Comparison of ENCODE assay signal across 8 cellular contexts in genomic region chr14:60248697-60249314, GRCh38. TPM values are rescaled to one million over a fixed set of nuclear protein-coding genes. Genes with fewer than 3 reads are reported as not detected.
DNase-seq lines count a peak whose midpoint lies in the region; ATAC-seq and TF ChIP-seq lines count a peak whose summit lies in the region.

TSS of gene PPM1A (plus strand) at chr14:60249221. CDS start at chr14:60282704, 33,483 bp downstream.

- no peaks in the 10 kb centered on the region for H3K9me3 ChIP-seq in DND-41 (ENCODE audit: insufficient read depth, low read length, severe bottlenecking)
- H3K9me3 ChIP-seq in GM23248 (ENCODE audit: low read depth), result no peaks in the 10 kb centered on the region
- H3K9me3 ChIP-seq in Karpas-422 (ENCODE audit: low read length), result no peaks in the 10 kb centered on the region

- peaks cover 2% of the 10 kb centered on the region; the same call in 1 of the 2 replicates for H3K36me3 ChIP-seq in DND-41 (ENCODE audit: insufficient read depth, low read length)
- H3K36me3 ChIP-seq in GM23248 (ENCODE audit: low read depth), result no peaks in the 10 kb centered on the region
- H3K36me3 ChIP-seq in Karpas-422 (ENCODE audit: insufficient read depth, low read length), result no peaks in the 10 kb centered on the region

- H3K4me3 Mint-ChIP-seq in activated T-helper 1 cell treated with anti-CD3 and anti-CD28 coated beads, Interleukin-12 subunit alpha, Interleukin-12 subunit beta, Interleukin-2, Interleukin-4 antibody, amounts not matched to agents 30 ng/mL and 10 ng/mL and 1 ng/mL, durations not matched to agents 14 hours and 24 hours and 36 hours, result peak within 1 kb of the TSS; percentile 96
- H3K4me3 Mint-ChIP-seq in naive B cell, result peak within 1 kb of the TSS; percentile 87 to 100 (median 99)
- peak within 1 kb of the TSS; percentile 98 for H3K4me3 Mint-ChIP-seq in stimulated activated effector memory CD8-positive, alpha-beta T cell treated with anti-CD3 and anti-CD28 coated beads, Interleukin-12 subunit alpha, Interleukin-12 subunit beta, amount 100 ng/mL, for 72 hours

- WGBS in GM23248 (ENCODE audit: low coverage in 1 of 2, low lambda C conversion rate in 2 of 2, missing lambda C conversion rate in 2 of 2), 2 experiments, result 1% methylated on average over 33 to 40 of the region's 73 CpGs

- TF ChIP-seq CTCF in DND-41 (IDR thresholded peaks at IDR 0.05; ENCODE audit: borderline replicate concordance, extremely low read depth, low read length, poor library complexity, severe bottlenecking), result no peak

- H3K9ac ChIP-seq in DND-41 (ENCODE audit: low read depth, low read length) (peak within 1 kb of the TSS; percentile 93), GM23248 (peak within 1 kb of the TSS; percentile 90), Karpas-422 (ENCODE audit: low read length) (peak within 1 kb of the TSS; percentile 89)

- peaks cover 4% of the 10 kb centered on the region for H3K36me3 Mint-ChIP-seq in activated T-helper 1 cell treated with anti-CD3 and anti-CD28 coated beads, Interleukin-12 subunit alpha, Interleukin-12 subunit beta, Interleukin-2, Interleukin-4 antibody, amounts not matched to agents 30 ng/mL and 10 ng/mL and 1 ng/mL, durations not matched to agents 14 hours and 24 hours and 36 hours (ENCODE audit: low read depth)
- no peaks in the 10 kb centered on the region for H3K36me3 Mint-ChIP-seq in naive B cell
- peaks cover 25% of the 10 kb centered on the region for H3K36me3 Mint-ChIP-seq in stimulated activated effector memory CD8-positive, alpha-beta T cell treated with anti-CD3 and anti-CD28 coated beads, Interleukin-12 subunit alpha, Interleukin-12 subunit beta, amount 100 ng/mL, for 72 hours

- H3K27me3 ChIP-seq in DND-41 (ENCODE audit: insufficient read depth, low read length, poor library complexity) (no peaks in the 10 kb centered on the region), GM23248 (replicated peaks; ENCODE audit: insufficient read depth) (no peaks in the 10 kb centered on the region), Karpas-422 (ENCODE audit: low read length) (no peaks in the 10 kb centered on the region)

- ATAC-seq in DND-41 (ENCODE audit: insufficient read depth, low read depth), result peak; percentile 72
- peak; percentile 71 to 72 for ATAC-seq in naive B cell (ENCODE audit: low read depth in 2 of 2)
- peak; percentile 86 for ATAC-seq in stimulated activated effector memory CD8-positive, alpha-beta T cell treated with anti-CD3 and anti-CD28 coated beads, Interleukin-12 subunit alpha, Interleukin-12 subunit beta, amount 100 ng/mL, for 72 hours

- peak within 1 kb of the TSS; percentile 100 for H3K27ac Mint-ChIP-seq in activated T-helper 1 cell treated with anti-CD3 and anti-CD28 coated beads, Interleukin-12 subunit alpha, Interleukin-12 subunit beta, Interleukin-2, Interleukin-4 antibody, amounts not matched to agents 30 ng/mL and 10 ng/mL and 1 ng/mL, durations not matched to agents 14 hours and 24 hours and 36 hours
- H3K27ac Mint-ChIP-seq in naive B cell, result peak within 1 kb of the TSS; percentile 99 to 100 (median 100)
- H3K27ac Mint-ChIP-seq in stimulated activated effector memory CD8-positive, alpha-beta T cell treated with anti-CD3 and anti-CD28 coated beads, Interleukin-12 subunit alpha, Interleukin-12 subunit beta, amount 100 ng/mL, for 72 hours, result peak within 1 kb of the TSS; percentile 100

- no peaks in the 10 kb centered on the region for H3K27me3 Mint-ChIP-seq in activated T-helper 1 cell treated with anti-CD3 and anti-CD28 coated beads, Interleukin-12 subunit alpha, Interleukin-12 subunit beta, Interleukin-2, Interleukin-4 antibody, amounts not matched to agents 30 ng/mL and 10 ng/mL and 1 ng/mL, durations not matched to agents 14 hours and 24 hours and 36 hours (ENCODE audit: insufficient read depth)
- no peaks in the 10 kb centered on the region for H3K27me3 Mint-ChIP-seq in naive B cell

- H2AFZ ChIP-seq in DND-41 (ENCODE audit: low read depth, low read length) (peak within 1 kb of the TSS; percentile 60), GM23248 (peak within 1 kb of the TSS; percentile 93), Karpas-422 (ENCODE audit: low read length) (peak within 1 kb of the TSS; percentile 0; the same call in 1 of the 2 replicates)

- DNase-seq in DND-41 (peak; percentile 97), GM23248 (peak; percentile 96), Karpas-422 (peak; percentile 100), RPMI7951 (ENCODE audit: low read depth) (peak; percentile 90), fibroblast of gingiva (ENCODE audit: low read depth) (peak; percentile 96), naive B cell (peak; percentile 91)
- peak; percentile 90 for DNase-seq in activated T-helper 1 cell treated with anti-CD3 and anti-CD28 coated beads, Interleukin-12 subunit alpha, Interleukin-12 subunit beta, Interleukin-2, Interleukin-4 antibody, amounts not matched to agents 30 ng/mL and 10 ng/mL and 1 ng/mL, durations not matched to agents 14 hours and 24 hours and 36 hours (ENCODE audit: low spot score)
- DNase-seq in stimulated activated effector memory CD8-positive, alpha-beta T cell treated with anti-CD3 and anti-CD28 coated beads, Interleukin-12 subunit alpha, Interleukin-12 subunit beta, amount 100 ng/mL, for 72 hours (ENCODE audit: low spot score in 2 of 2), result peak; percentile 88 to 94

- in situ Hi-C loops in GM23248 (cut with MboI), result no loop called here

- peak within 1 kb of the TSS; percentile 62 to 67; a peak in 3 of 4 replicates for H3K4me3 ChIP-seq in DND-41 (ENCODE audit: low read depth in 1 of 2, low read length in 2 of 2)
- peak within 1 kb of the TSS; percentile 81 for H3K4me3 ChIP-seq in GM23248
- H3K4me3 ChIP-seq in Karpas-422 (ENCODE audit: low read length), result peak within 1 kb of the TSS; percentile 76

- H3K4me1 ChIP-seq in DND-41 (ENCODE audit: insufficient read depth, low read length) (peaks cover 43% of the 10 kb centered on the region), GM23248 (ENCODE audit: insufficient read depth) (peaks cover 14% of the 10 kb centered on the region), Karpas-422 (ENCODE audit: low read length) (peaks cover 57% of the 10 kb centered on the region)

- H4K20me1 ChIP-seq in DND-41 (ENCODE audit: insufficient read depth, low read length), result peaks cover 32% of the 10 kb centered on the region
- peaks cover 15% of the 10 kb centered on the region for H4K20me1 ChIP-seq in GM23248 (ENCODE audit: insufficient read depth)
- no peaks in the 10 kb centered on the region; the same call in 1 of the 2 replicates for H4K20me1 ChIP-seq in Karpas-422 (ENCODE audit: insufficient read depth, low read depth, low read length)

- no peaks in the 10 kb centered on the region for H3K9me3 Mint-ChIP-seq in activated T-helper 1 cell treated with anti-CD3 and anti-CD28 coated beads, Interleukin-12 subunit alpha, Interleukin-12 subunit beta, Interleukin-2, Interleukin-4 antibody, amounts not matched to agents 30 ng/mL and 10 ng/mL and 1 ng/mL, durations not matched to agents 14 hours and 24 hours and 36 hours
- no peaks in the 10 kb centered on the region for H3K9me3 Mint-ChIP-seq in naive B cell
- no peaks in the 10 kb centered on the region for H3K9me3 Mint-ChIP-seq in stimulated activated effector memory CD8-positive, alpha-beta T cell treated with anti-CD3 and anti-CD28 coated beads, Interleukin-12 subunit alpha, Interleukin-12 subunit beta, amount 100 ng/mL, for 72 hours

- H3K27ac ChIP-seq in DND-41 (ENCODE audit: low read length), result peak within 1 kb of the TSS; percentile 90
- H3K27ac ChIP-seq in GM23248, result peak within 1 kb of the TSS; percentile 92
- H3K27ac ChIP-seq in Karpas-422 (ENCODE audit: low read length), result peak within 1 kb of the TSS; percentile 90

- H3K4me1 Mint-ChIP-seq in activated T-helper 1 cell treated with anti-CD3 and anti-CD28 coated beads, Interleukin-12 subunit alpha, Interleukin-12 subunit beta, Interleukin-2, Interleukin-4 antibody, amounts not matched to agents 30 ng/mL and 10 ng/mL and 1 ng/mL, durations not matched to agents 14 hours and 24 hours and 36 hours (ENCODE audit: low read depth), result peaks cover 59% of the 10 kb centered on the region
- peaks cover 30 to 43% (median 43%) of the 10 kb centered on the region in 3 donors for H3K4me1 Mint-ChIP-seq in naive B cell
- H3K4me1 Mint-ChIP-seq in stimulated activated effector memory CD8-positive, alpha-beta T cell treated with anti-CD3 and anti-CD28 coated beads, Interleukin-12 subunit alpha, Interleukin-12 subunit beta, amount 100 ng/mL, for 72 hours, result peaks cover 45% of the 10 kb centered on the region

- intact Hi-C loops in activated T-helper 1 cell treated with anti-CD3 and anti-CD28 coated beads, Interleukin-12 subunit alpha, Interleukin-12 subunit beta, Interleukin-2, Interleukin-4 antibody, amounts not matched to agents 30 ng/mL and 10 ng/mL and 1 ng/mL, durations not matched to agents 14 hours and 24 hours and 36 hours (cut with micrococcal nuclease), result loop anchor here (1.0 to 10.0 kb wide), 12 partner anchors 44 to 1950 kb away; partner anchors contain the start of genes ARID4A, DHRS7, HIF1A and KIAA0586

- peaks cover 20% of the 10 kb centered on the region for H3F3A ChIP-seq in GM23248 (ENCODE audit: insufficient read depth)

- H3K4me2 ChIP-seq in DND-41 (ENCODE audit: insufficient read depth, low read length) (peak within 1 kb of the TSS; percentile 80), GM23248 (ENCODE audit: unreplicated experiment) (peak within 1 kb of the TSS; percentile 94), Karpas-422 (ENCODE audit: low read depth, low read length, poor library complexity, severe bottlenecking) (peak within 1 kb of the TSS; percentile 93)

- H3K79me2 ChIP-seq in DND-41 (ENCODE audit: insufficient read depth, low read length) (peaks cover 44% of the 10 kb centered on the region), GM23248 (ENCODE audit: insufficient read depth) (peaks cover 41% of the 10 kb centered on the region), Karpas-422 (ENCODE audit: low read length) (peaks cover 44% of the 10 kb centered on the region)

- no peaks in the 10 kb centered on the region for H3K9me2 ChIP-seq in GM23248 (ENCODE audit: insufficient read depth)
- no peaks in the 10 kb centered on the region for H3K9me2 ChIP-seq in Karpas-422 (replicated peaks; ENCODE audit: insufficient read depth, low read length)

RNA-seq across cellular contexts. Expression of gene PPM1A, which starts in this region (rescaled TPM):
- total RNA-seq in GM23248 (2014; rRNA removed; shearing (Covaris generic)), result 16.6 and 16.9 TPM in 2 replicates
- 21.5 and 26.2 TPM in 2 replicates for polyA plus RNA-seq in GM23248 (2016; fragmentation: Nextera tagmentation; extraction: Ambion mirVana)
- 64.1 and 65.1 TPM in 2 replicates for total RNA-seq in Karpas-422 (2014; rRNA removed; shearing (Covaris generic); ENCODE audit: low replicate concordance)
- 11.3 and 12.7 TPM in 2 replicates for total RNA-seq in RPMI7951 (2014; rRNA removed; shearing (Covaris generic))
- total RNA-seq in activated T-helper 1 cell treated with anti-CD3 and anti-CD28 coated beads, Interleukin-12 subunit alpha, Interleukin-12 subunit beta, Interleukin-2, Interleukin-4 antibody, amounts not matched to agents 30 ng/mL and 10 ng/mL and 1 ng/mL, durations not matched to agents 14 hours and 24 hours and 36 hours, result 43.9 and 50.7 TPM in 2 replicates
- polyA plus RNA-seq in naive B cell (ENCODE audit: low read depth in 6 of 6), result 10 to 100 TPM; 16.4 to 30.5 (median 17.2) TPM

Comparison
In these comparisons a context has a peak if more than half of its experiments do, and no peak if none do; other contexts are left out.
1. Peak in every context shown above with its lines: DNase-seq, ATAC-seq, H3K4me3 ChIP-seq and H3K27ac ChIP-seq.
2. H2AFZ ChIP-seq: peak in every context shown above with its lines; median percentile 93 in GM23248; 60 in DND-41; 0 in Karpas-422.